In genomic region chr19:11418166-11418517, GRCh38 we compare ENCODE assay signal across 12 cellular contexts. TPM values are rescaled to one million over a fixed set of nuclear protein-coding genes. Genes with fewer than 3 reads are reported as not detected.
DNase-seq lines count a peak whose midpoint lies in the region; ATAC-seq, FAIRE-seq and TF ChIP-seq lines count a peak whose summit lies in the region.
"Had no signal": no experiment of that assay in that cellular context is flagged by ENCODE, and none has a peak within 500 bp of the region (broad histone marks: within the 10 kb centered on the region; RNA-seq: fewer than 3 reads in every experiment).

No MANE protein-coding gene starts in this region.

- CTCF ChIA-PET in HepG2 (lab: Yijun Ruan, JAX; ENCODE audit: low intra/inter-chr PET ratio, low total read pairs), result no interaction called here

- no peak overlapping the region for H2AFZ ChIP-seq in HepG2 (ENCODE audit: low read length)

- no TSS peak for BruUV-seq in HepG2 (replicated peaks; lab: Mats Ljungman, UMichigan)

- no peak for FAIRE-seq in HepG2 (lab: Jason Lieb, UNC)

- POLR2A ChIA-PET in HepG2 (lab: Yijun Ruan, JAX), result interaction anchor here (0.9 to 1.9 kb wide), 6 partner anchors 16 to 43 kb away, joined by 3 to 14 read pairs (median 7); partner anchors contain the start of genes EPOR, ODAD3, PRKCSH and SWSAP1

- H3K4me2 ChIP-seq in HepG2 (ENCODE audit: low read depth, low read length), result peak overlapping the region; percentile 88

- H3K4me1 ChIP-seq in HepG2 (ENCODE audit: insufficient read depth, low read length), result peaks cover 39% of the 10 kb centered on the region
- peaks cover 6 to 43% of the 10 kb centered on the region in 2 donors for H3K4me1 ChIP-seq in thyroid gland
- peaks cover 38% of the 10 kb centered on the region for H3K4me1 ChIP-seq in effector memory CD4-positive, alpha-beta T cell (ENCODE audit: control insufficient read depth, insufficient read depth, low read length, poor library complexity, severe bottlenecking)

- H3K4me3 ChIP-seq in HepG2 (replicated peaks in 1 of 3; ENCODE audit: insufficient read depth in 1 of 3, low read depth in 2 of 3, low read length in 3 of 3) (peak overlapping the region; percentile 78 to 96 (median 91)), thyroid gland (replicated peaks in 1 of 3) (peak overlapping the region; percentile 46 to 93 (median 91))
- no peak overlapping the region for H3K4me3 ChIP-seq in effector memory CD4-positive, alpha-beta T cell (ENCODE audit: insufficient read depth, low read depth, low read length, poor library complexity, severe bottlenecking)

- no peaks in the 10 kb centered on the region for H4K20me1 ChIP-seq in HepG2 (ENCODE audit: insufficient read depth, low read length)

- TF ChIP-seq EP300 in HepG2 (IDR thresholded peaks at IDR 0.05; ENCODE audit: low read depth in 2 of 2, low read length in 2 of 2), result no peak
- TF ChIP-seq EP300 in HepG2 (CRISPR knock-in tag; IDR thresholded peaks at IDR 0.05; ENCODE audit: borderline replicate concordance), result no peak

- TF ChIP-seq POLR2A in HepG2 (IDR thresholded peaks at IDR 0.05; ENCODE audit: insufficient read depth in 1 of 2, low read depth in 2 of 2, low read length in 2 of 2), result no peak
- no peak for TF ChIP-seq POLR2A in thyroid gland (IDR thresholded peaks at IDR 0.05)

- TF ChIP-seq RAD21 in HepG2 (CRISPR knock-in tag; IDR thresholded peaks at IDR 0.05), result no peak

- H3K27me3 ChIP-seq in HepG2 (ENCODE audit: control insufficient read depth in 1 of 2, insufficient read depth in 2 of 2, low read length in 2 of 2) (peaks cover 3 to 25% of the 10 kb centered on the region in 2 experiments; a peak in 4 of 5 replicates), thyroid gland (no peaks in the 10 kb centered on the region)
- H3K27me3 ChIP-seq in effector memory CD4-positive, alpha-beta T cell (replicated peaks; ENCODE audit: control insufficient read depth, insufficient read depth, low read length, poor library complexity, severe bottlenecking), result peaks cover 46% of the 10 kb centered on the region

- H3K79me2 ChIP-seq in HepG2 (ENCODE audit: insufficient read depth, low read length), result no peaks in the 10 kb centered on the region

- no peak for TF ChIP-seq CTCF in HepG2 (CRISPR knock-in tag; IDR thresholded peaks at IDR 0.05)
- TF ChIP-seq CTCF in thyroid gland (IDR thresholded peaks at IDR 0.05), result no peak

- WGBS in HepG2 (ENCODE audit: low lambda C conversion rate), result 8% methylated on average over 14 of the region's 14 CpGs
- 6 to 7% methylated on average over 14 of the region's 14 CpGs for WGBS in thyroid gland, 2 donors

- peak overlapping the region; percentile 53; the same call in 1 of the 2 replicates for H3K9ac ChIP-seq in HepG2 (ENCODE audit: insufficient read depth, low read depth, low read length)

- no peak overlapping the region for H3K27ac ChIP-seq in HepG2 (ENCODE audit: extremely low read length, insufficient read depth, low read length)
- H3K27ac ChIP-seq in thyroid gland, result peak overlapping the region; percentile 45 to 91 (median 89)
- H3K27ac ChIP-seq in effector memory CD4-positive, alpha-beta T cell (ENCODE audit: insufficient read depth, low read length, poor library complexity, severe bottlenecking), result no peak overlapping the region

- intact Hi-C loops in HepG2 (cut with micrococcal nuclease; ENCODE audit: unreplicated experiment), result no loop called here
- intact Hi-C loops in thyroid gland (cut with DNase I), result no loop called here

- H3K36me3 ChIP-seq in HepG2 (replicated peaks in 1 of 2; ENCODE audit: control insufficient read depth in 1 of 2, insufficient read depth in 2 of 2, low read length in 2 of 2), result no peaks in the 10 kb centered on the region
- no peaks in the 10 kb centered on the region for H3K36me3 ChIP-seq in thyroid gland
- no peaks in the 10 kb centered on the region for H3K36me3 ChIP-seq in effector memory CD4-positive, alpha-beta T cell (ENCODE audit: control insufficient read depth, insufficient read depth, low read length)

- ATAC-seq in HepG2, result peak; percentile 9; the same call in 1 of the 3 replicates
- ATAC-seq: activated CD4-positive, CD25-positive, alpha-beta regulatory T cell treated with anti-CD3 and anti-CD28 coated beads, Interleukin-2, amount 50 U/mL, for 24 hours had no signal

- peak; percentile 71 for DNase-seq in DMS53 (lab: John Stamatoyannopoulos, UW)
- DNase-seq in DMS53 treated with DMSO at 0.1 percent for 48 hours (lab: John Stamatoyannopoulos, UW; ENCODE audit: unreplicated experiment), result no peak
- peak; percentile 33 for DNase-seq in SW480 (ENCODE audit: low spot score)
- DNase-seq in HepG2 (ENCODE audit: low spot score), result no peak
- no peak for DNase-seq in thyroid gland
- DNase-seq in effector memory CD4-positive, alpha-beta T cell, result no peak
- DNase-seq in AML-193 (lab: John Stamatoyannopoulos, UW), result no peak
- DNase-seq in activated T-cell treated with anti-CD3 and anti-CD28 coated beads for 4 hours, result no peak
- DNase-seq: activated naive CD4-positive, alpha-beta T cell treated with anti-CD3 and anti-CD28 coated beads, Interleukin-2, amount 10 ng/mL, durations not matched to agents 7 days and 5 days; NCI-H82 had no signal

- no peaks in the 10 kb centered on the region for H3K9me3 ChIP-seq in HepG2 (ENCODE audit: low read length)
- no peaks in the 10 kb centered on the region for H3K9me3 ChIP-seq in thyroid gland
- H3K9me3 ChIP-seq in effector memory CD4-positive, alpha-beta T cell (ENCODE audit: control insufficient read depth, low read length), result no peaks in the 10 kb centered on the region

- in situ Hi-C loops in HepG2 (cut with HindIII; ENCODE audit: extremely low pct_ligation_motif_present, low pct_unique_long_range_greater_than_20kb), result no loop called here

RNA-seq across cellular contexts. Expression of gene RGL3, which starts 1.0 kb away (rescaled TPM):
- total RNA-seq in HepG2 (2016; rRNA removed; fragmentation: Illumina TruSeq; extraction: Trizol) (1.2 and 4.2 TPM in 2 replicates), thyroid gland (100 to 1,000 TPM in 2 of 4 donors, 10 to 100 TPM in 2; 63.4 to 136 (median 101) TPM)
- total RNA-seq in HepG2 (2016; cell fraction: cytosol; rRNA removed; fragmentation: Illumina TruSeq; extraction: Trizol; ENCODE audit: low read depth), result 2.5 and 4.2 TPM in 2 replicates
- 0.24 and 4.3 TPM in 2 replicates for total RNA-seq in HepG2 (2016; cell fraction: insoluble cytoplasmic fraction; rRNA removed; fragmentation: Illumina TruSeq; extraction: Trizol)
- total RNA-seq in HepG2 (2016; cell fraction: membrane; rRNA removed; fragmentation: Illumina TruSeq; extraction: Trizol), result 0.80 and 2.7 TPM in 2 replicates
- 5.7 and 8.1 TPM in 2 replicates for total RNA-seq in HepG2 (2016; cell fraction: nucleus; rRNA removed; fragmentation: Illumina TruSeq; extraction: Trizol)
- polyA plus RNA-seq in HepG2 (2011; rRNA removed), result 7.6 and 8.4 TPM in 2 replicates
- polyA plus RNA-seq in HepG2 (2011; cell fraction: cytosol; rRNA removed), result 0.79 and 1.9 TPM in 2 replicates
- 95.2 and 108 TPM in 2 replicates for polyA plus RNA-seq in HepG2 (2011; cell fraction: nucleus; rRNA removed)
- 9.4 TPM in 2 replicates for polyA plus RNA-seq in HepG2 (2012)
- polyA plus RNA-seq in HepG2 (2016; cell fraction: cytosol; fragmentation: Illumina TruSeq; extraction: Trizol; ENCODE audit: low read depth), result 0.75 and 0.92 TPM in 2 replicates
- 1.5 and 2.8 TPM in 2 replicates for polyA plus RNA-seq in HepG2 (2016; cell fraction: insoluble cytoplasmic fraction; fragmentation: Illumina TruSeq; extraction: Trizol; ENCODE audit: low read depth)
- polyA plus RNA-seq in HepG2 (2016; cell fraction: membrane; fragmentation: Illumina TruSeq; extraction: Trizol; ENCODE audit: low read depth), result 0.85 and 1.4 TPM in 2 replicates
- 38.5 and 40.9 TPM in 2 replicates for polyA plus RNA-seq in HepG2 (2016; cell fraction: nucleus; fragmentation: Illumina TruSeq; extraction: Trizol; ENCODE audit: insufficient read depth, low read depth)
- polyA minus RNA-seq in HepG2 (2011; rRNA and poly(A)+ RNA removed; ENCODE audit: low replicate concordance), result 7.1 and 16.7 TPM in 2 replicates
- 3.9 and 4.1 TPM in 2 replicates for polyA minus RNA-seq in HepG2 (2011; cell fraction: cytosol; rRNA and poly(A)+ RNA removed)
- 14.0 and 15.7 TPM in 2 replicates for polyA minus RNA-seq in HepG2 (2011; cell fraction: nucleus; rRNA and poly(A)+ RNA removed)

RNA-seq across cellular contexts. Expression of gene ODAD3, which starts 16.8 kb away (rescaled TPM):
- total RNA-seq in HepG2 (2016; rRNA removed; fragmentation: Illumina TruSeq; extraction: Trizol) (0.04 TPM in 1 of 2 replicates, not detected in the other), thyroid gland (1 to 10 TPM in 3 of 4 donors, under 1 TPM in 1; 0.96 to 6.8 (median 3.8) TPM)
- total RNA-seq in HepG2 (2016; cell fraction: cytosol; rRNA removed; fragmentation: Illumina TruSeq; extraction: Trizol; ENCODE audit: low read depth), result not detected in 2 replicates
- 0.19 TPM in 1 of 2 replicates, not detected in the other for total RNA-seq in HepG2 (2016; cell fraction: insoluble cytoplasmic fraction; rRNA removed; fragmentation: Illumina TruSeq; extraction: Trizol)
- 0.38 TPM in 1 of 2 replicates, not detected in the other for total RNA-seq in HepG2 (2016; cell fraction: membrane; rRNA removed; fragmentation: Illumina TruSeq; extraction: Trizol)
- total RNA-seq in HepG2 (2016; cell fraction: nucleus; rRNA removed; fragmentation: Illumina TruSeq; extraction: Trizol), result 0.19 and 0.34 TPM in 2 replicates
- 0.08 and 0.35 TPM in 2 replicates for polyA plus RNA-seq in HepG2 (2011; rRNA removed)
- polyA plus RNA-seq in HepG2 (2011; cell fraction: cytosol; rRNA removed), result 0.23 and 0.26 TPM in 2 replicates
- 0.29 and 0.42 TPM in 2 replicates for polyA plus RNA-seq in HepG2 (2011; cell fraction: nucleus; rRNA removed)
- 0.08 and 0.13 TPM in 2 replicates for polyA plus RNA-seq in HepG2 (2012)
- not detected in 2 replicates for polyA plus RNA-seq in HepG2 (2016; cell fraction: cytosol; fragmentation: Illumina TruSeq; extraction: Trizol; ENCODE audit: low read depth)
- 0.20 TPM in 1 of 2 replicates, not detected in the other for polyA plus RNA-seq in HepG2 (2016; cell fraction: insoluble cytoplasmic fraction; fragmentation: Illumina TruSeq; extraction: Trizol; ENCODE audit: low read depth)
- polyA plus RNA-seq in HepG2 (2016; cell fraction: membrane; fragmentation: Illumina TruSeq; extraction: Trizol; ENCODE audit: low read depth), result not detected in 2 replicates
- polyA plus RNA-seq in HepG2 (2016; cell fraction: nucleus; fragmentation: Illumina TruSeq; extraction: Trizol; ENCODE audit: insufficient read depth, low read depth), result 0.32 and 1.2 TPM in 2 replicates
- 1.6 TPM in 1 of 2 replicates, not detected in the other for polyA minus RNA-seq in HepG2 (2011; rRNA and poly(A)+ RNA removed; ENCODE audit: low replicate concordance)
- not detected in 2 replicates for polyA minus RNA-seq in HepG2 (2011; cell fraction: cytosol; rRNA and poly(A)+ RNA removed)
- polyA minus RNA-seq in HepG2 (2011; cell fraction: nucleus; rRNA and poly(A)+ RNA removed), result 0.25 TPM in 1 of 2 replicates, not detected in the other
- total RNA-seq: lung microvascular endothelial cell had no signal

RNA-seq across cellular contexts. Expression of gene PRKCSH, which starts 17.3 kb away (rescaled TPM):
- 44.2 and 125 TPM in 2 replicates for total RNA-seq in HepG2 (2016; rRNA removed; fragmentation: Illumina TruSeq; extraction: Trizol)
- total RNA-seq in HepG2 (2016; cell fraction: cytosol; rRNA removed; fragmentation: Illumina TruSeq; extraction: Trizol; ENCODE audit: low read depth), result 48.9 and 50.4 TPM in 2 replicates
- total RNA-seq in HepG2 (2016; cell fraction: insoluble cytoplasmic fraction; rRNA removed; fragmentation: Illumina TruSeq; extraction: Trizol), result 34.7 and 135 TPM in 2 replicates
- total RNA-seq in HepG2 (2016; cell fraction: membrane; rRNA removed; fragmentation: Illumina TruSeq; extraction: Trizol), result 48.6 and 53.5 TPM in 2 replicates
- total RNA-seq in HepG2 (2016; cell fraction: nucleus; rRNA removed; fragmentation: Illumina TruSeq; extraction: Trizol), result 112 and 115 TPM in 2 replicates
- 85.1 and 111 TPM in 2 replicates for polyA plus RNA-seq in HepG2 (2011; rRNA removed)
- polyA plus RNA-seq in HepG2 (2011; cell fraction: cytosol; rRNA removed), result 50.0 and 58.7 TPM in 2 replicates
- 284 and 361 TPM in 2 replicates for polyA plus RNA-seq in HepG2 (2011; cell fraction: nucleus; rRNA removed)
- 138 and 245 TPM in 2 replicates for polyA plus RNA-seq in HepG2 (2012)
- 34.6 and 43.1 TPM in 2 replicates for polyA plus RNA-seq in HepG2 (2016; cell fraction: cytosol; fragmentation: Illumina TruSeq; extraction: Trizol; ENCODE audit: low read depth)
- polyA plus RNA-seq in HepG2 (2016; cell fraction: insoluble cytoplasmic fraction; fragmentation: Illumina TruSeq; extraction: Trizol; ENCODE audit: low read depth), result 46.2 and 78.4 TPM in 2 replicates
- polyA plus RNA-seq in HepG2 (2016; cell fraction: membrane; fragmentation: Illumina TruSeq; extraction: Trizol; ENCODE audit: low read depth), result 62.2 and 79.4 TPM in 2 replicates
- 408 and 430 TPM in 2 replicates for polyA plus RNA-seq in HepG2 (2016; cell fraction: nucleus; fragmentation: Illumina TruSeq; extraction: Trizol; ENCODE audit: insufficient read depth, low read depth)
- 138 and 163 TPM in 2 replicates for polyA minus RNA-seq in HepG2 (2011; rRNA and poly(A)+ RNA removed; ENCODE audit: low replicate concordance)
- 104 and 130 TPM in 2 replicates for polyA minus RNA-seq in HepG2 (2011; cell fraction: cytosol; rRNA and poly(A)+ RNA removed)
- polyA minus RNA-seq in HepG2 (2011; cell fraction: nucleus; rRNA and poly(A)+ RNA removed), result 60.0 and 70.7 TPM in 2 replicates
- 100 to 1,000 TPM; 142 to 198 (median 178) TPM for total RNA-seq in thyroid gland

RNA-seq across cellular contexts. Expression of gene EPOR, which starts 34.0 kb away (rescaled TPM):
- total RNA-seq in HepG2 (2016; rRNA removed; fragmentation: Illumina TruSeq; extraction: Trizol) (1.2 and 2.9 TPM in 2 replicates), thyroid gland (10 to 100 TPM; 16.8 to 48.0 (median 31.3) TPM)
- 0.61 and 0.88 TPM in 2 replicates for total RNA-seq in HepG2 (2016; cell fraction: cytosol; rRNA removed; fragmentation: Illumina TruSeq; extraction: Trizol; ENCODE audit: low read depth)
- total RNA-seq in HepG2 (2016; cell fraction: insoluble cytoplasmic fraction; rRNA removed; fragmentation: Illumina TruSeq; extraction: Trizol), result 1.4 and 2.9 TPM in 2 replicates
- total RNA-seq in HepG2 (2016; cell fraction: membrane; rRNA removed; fragmentation: Illumina TruSeq; extraction: Trizol), result 2.3 and 2.5 TPM in 2 replicates
- total RNA-seq in HepG2 (2016; cell fraction: nucleus; rRNA removed; fragmentation: Illumina TruSeq; extraction: Trizol), result 2.5 and 3.1 TPM in 2 replicates
- 5.3 and 7.0 TPM in 2 replicates for polyA plus RNA-seq in HepG2 (2011; rRNA removed)
- polyA plus RNA-seq in HepG2 (2011; cell fraction: cytosol; rRNA removed), result 3.4 and 5.3 TPM in 2 replicates
- 46.2 and 52.8 TPM in 2 replicates for polyA plus RNA-seq in HepG2 (2011; cell fraction: nucleus; rRNA removed)
- 3.2 and 4.2 TPM in 2 replicates for polyA plus RNA-seq in HepG2 (2012)
- polyA plus RNA-seq in HepG2 (2016; cell fraction: cytosol; fragmentation: Illumina TruSeq; extraction: Trizol; ENCODE audit: low read depth), result 1.4 and 1.7 TPM in 2 replicates
- 2.0 and 2.2 TPM in 2 replicates for polyA plus RNA-seq in HepG2 (2016; cell fraction: insoluble cytoplasmic fraction; fragmentation: Illumina TruSeq; extraction: Trizol; ENCODE audit: low read depth)
- 2.5 and 3.1 TPM in 2 replicates for polyA plus RNA-seq in HepG2 (2016; cell fraction: membrane; fragmentation: Illumina TruSeq; extraction: Trizol; ENCODE audit: low read depth)
- 8.5 and 9.5 TPM in 2 replicates for polyA plus RNA-seq in HepG2 (2016; cell fraction: nucleus; fragmentation: Illumina TruSeq; extraction: Trizol; ENCODE audit: insufficient read depth, low read depth)
- polyA minus RNA-seq in HepG2 (2011; rRNA and poly(A)+ RNA removed; ENCODE audit: low replicate concordance), result 5.8 and 9.7 TPM in 2 replicates
- 1.8 and 3.3 TPM in 2 replicates for polyA minus RNA-seq in HepG2 (2011; cell fraction: cytosol; rRNA and poly(A)+ RNA removed)
- 2.6 and 2.7 TPM in 2 replicates for polyA minus RNA-seq in HepG2 (2011; cell fraction: nucleus; rRNA and poly(A)+ RNA removed)

RNA-seq across cellular contexts. Expression of gene SWSAP1, which starts 43.7 kb away (rescaled TPM):
- total RNA-seq in HepG2 (2016; rRNA removed; fragmentation: Illumina TruSeq; extraction: Trizol) (3.1 and 3.3 TPM in 2 replicates), thyroid gland (1 to 10 TPM; 2.3 to 4.3 (median 3.4) TPM)
- total RNA-seq in HepG2 (2016; cell fraction: cytosol; rRNA removed; fragmentation: Illumina TruSeq; extraction: Trizol; ENCODE audit: low read depth), result 0.81 and 1.5 TPM in 2 replicates
- 3.1 and 3.4 TPM in 2 replicates for total RNA-seq in HepG2 (2016; cell fraction: insoluble cytoplasmic fraction; rRNA removed; fragmentation: Illumina TruSeq; extraction: Trizol)
- 1.9 and 2.2 TPM in 2 replicates for total RNA-seq in HepG2 (2016; cell fraction: membrane; rRNA removed; fragmentation: Illumina TruSeq; extraction: Trizol)
- 1.3 and 2.3 TPM in 2 replicates for total RNA-seq in HepG2 (2016; cell fraction: nucleus; rRNA removed; fragmentation: Illumina TruSeq; extraction: Trizol)
- 2.7 and 3.9 TPM in 2 replicates for polyA plus RNA-seq in HepG2 (2011; rRNA removed)
- 2.3 and 3.3 TPM in 2 replicates for polyA plus RNA-seq in HepG2 (2011; cell fraction: cytosol; rRNA removed)
- 4.9 and 5.4 TPM in 2 replicates for polyA plus RNA-seq in HepG2 (2011; cell fraction: nucleus; rRNA removed)
- 1.5 and 1.6 TPM in 2 replicates for polyA plus RNA-seq in HepG2 (2012)
- 0.61 and 0.65 TPM in 2 replicates for polyA plus RNA-seq in HepG2 (2016; cell fraction: cytosol; fragmentation: Illumina TruSeq; extraction: Trizol; ENCODE audit: low read depth)
- polyA plus RNA-seq in HepG2 (2016; cell fraction: insoluble cytoplasmic fraction; fragmentation: Illumina TruSeq; extraction: Trizol; ENCODE audit: low read depth), result 3.9 and 4.4 TPM in 2 replicates
- polyA plus RNA-seq in HepG2 (2016; cell fraction: membrane; fragmentation: Illumina TruSeq; extraction: Trizol; ENCODE audit: low read depth), result 1.2 and 1.6 TPM in 2 replicates
- polyA plus RNA-seq in HepG2 (2016; cell fraction: nucleus; fragmentation: Illumina TruSeq; extraction: Trizol; ENCODE audit: insufficient read depth, low read depth), result 2.9 and 3.2 TPM in 2 replicates
- polyA minus RNA-seq in HepG2 (2011; rRNA and poly(A)+ RNA removed; ENCODE audit: low replicate concordance), result 1.3 and 2.7 TPM in 2 replicates
- polyA minus RNA-seq in HepG2 (2011; cell fraction: cytosol; rRNA and poly(A)+ RNA removed), result 0.79 and 0.97 TPM in 2 replicates
- 1.8 and 2.7 TPM in 2 replicates for polyA minus RNA-seq in HepG2 (2011; cell fraction: nucleus; rRNA and poly(A)+ RNA removed)

Comparison
In these comparisons a context has a peak if more than half of its experiments do, and no peak if none do; other contexts are left out.
1. DNase-seq: peak in DMS53 (single experiment) and SW480 (single experiment); none in DMS53 treated with DMSO at 0.1 percent for 48 hours (single experiment), HepG2 (single experiment), thyroid gland (0 of 2), effector memory CD4-positive, alpha-beta T cell (0 of 3), AML-193 (0 of 2) and activated T-cell treated with anti-CD3 and anti-CD28 coated beads for 4 hours (single experiment).
2. H3K27ac ChIP-seq: peak in thyroid gland (3 of 3); none in HepG2 (single experiment) and effector memory CD4-positive, alpha-beta T cell (single experiment).
3. RNA of gene RGL3, which starts 1.0 kb away (total RNA-seq): 63.4 to 136 TPM in thyroid gland; 0.24 to 8.1 TPM in HepG2; every median in the first group is over 4 times any median in the second.